In the genomic region with DNA sequence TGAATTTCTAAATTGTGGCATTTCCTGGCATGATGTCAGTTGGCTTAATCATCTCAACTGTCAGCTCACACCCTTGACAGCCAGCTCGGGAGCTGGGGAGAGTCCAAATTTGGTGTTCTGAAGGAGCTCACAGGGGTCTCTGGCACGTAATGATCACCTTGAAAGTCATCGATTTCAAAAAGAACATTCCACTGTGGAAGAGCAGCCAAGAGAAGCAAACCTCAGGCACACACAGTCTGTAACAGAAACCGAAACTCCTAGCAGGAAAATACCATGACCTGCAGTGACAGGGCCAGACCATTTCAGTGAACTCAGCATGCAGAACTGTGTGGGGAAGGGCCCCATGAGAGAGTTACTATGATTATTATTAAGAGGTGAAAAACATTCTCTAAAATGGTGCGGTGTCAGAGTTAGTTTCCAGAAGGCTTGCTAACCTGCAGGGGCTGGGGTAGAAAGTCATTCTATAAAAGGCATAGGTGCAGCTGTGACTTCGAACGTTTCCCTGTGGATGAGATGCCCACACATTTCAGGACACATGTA, we compare ENCODE assay signal across 8 cellular contexts. TPM values are rescaled to one million over a fixed set of nuclear protein-coding genes. Genes with fewer than 3 reads are reported as not detected.
DNase-seq lines count a peak whose midpoint lies in the region; ATAC-seq and TF ChIP-seq lines count a peak whose summit lies in the region.

No MANE protein-coding gene starts in this region.

- no peak for TF ChIP-seq EP300 in sigmoid colon (IDR thresholded peaks at IDR 0.05)

- H3K4me3 Mint-ChIP-seq in Caco-2 (ENCODE audit: unreplicated experiment) = peak overlapping the region; percentile 20
- peak overlapping the region; percentile 71 for H3K4me3 Mint-ChIP-seq in activated CD8-positive, alpha-beta T cell treated with anti-CD3 and anti-CD28 coated beads, Interleukin-2, amount 10 ng/mL, durations not matched to agents 7 days and 5 days

- TF ChIP-seq POLR2A in sigmoid colon (IDR thresholded peaks at IDR 0.05) = no peak

- intact Hi-C loops in Caco-2 (cut with micrococcal nuclease; ENCODE audit: unreplicated experiment) = loop anchor here (2.0 kb wide), 1 partner anchor 71 kb away; no protein-coding TSS in a partner anchor
- intact Hi-C loops in sigmoid colon (cut with DNase I) = no loop called here

- CTCF ChIA-PET in Caco-2 (lab: Charles Lee) = interaction anchor here (0.7 to 3.1 kb wide), 2 partner anchors 9 to 40 kb away, joined by 3 to 18 read pairs; no protein-coding TSS in a partner anchor
- CTCF ChIA-PET in activated CD8-positive, alpha-beta T cell treated with anti-CD3 and anti-CD28 coated beads, Interleukin-2, amount 10 ng/mL, durations not matched to agents 7 days and 5 days (lab: Charles Lee) = interaction anchor here (0.9 to 3.2 kb wide), 6 partner anchors 12 to 64 kb away, joined by 3 to 20 read pairs (median 7); a partner anchor contains a TSS

- H3K36me3 Mint-ChIP-seq in Caco-2 (ENCODE audit: insufficient read depth, unreplicated experiment) = peaks cover 10% of the 10 kb centered on the region
- peaks cover 9% of the 10 kb centered on the region for H3K36me3 Mint-ChIP-seq in activated CD8-positive, alpha-beta T cell treated with anti-CD3 and anti-CD28 coated beads, Interleukin-2, amount 10 ng/mL, durations not matched to agents 7 days and 5 days (ENCODE audit: low read depth)

- H3K4me1 ChIP-seq in Caco-2 (peaks cover 72% of the 10 kb centered on the region), sigmoid colon (peaks cover 0 to 39% (median 27%) of the 10 kb centered on the region in 4 donors)

- H3K4me3 ChIP-seq in Caco-2 (ENCODE audit: low read depth, low read length) (no peak overlapping the region), sigmoid colon (peak overlapping the region in 3 of 4 donors; percentile 0 to 15 (median 4))

- peak overlapping the region; percentile 84 for H3K27ac Mint-ChIP-seq in Caco-2 (ENCODE audit: unreplicated experiment)
- peak overlapping the region; percentile 91 for H3K27ac Mint-ChIP-seq in activated CD8-positive, alpha-beta T cell treated with anti-CD3 and anti-CD28 coated beads, Interleukin-2, amount 10 ng/mL, durations not matched to agents 7 days and 5 days

- H3K27me3 ChIP-seq in Caco-2 (replicated peaks; ENCODE audit: control insufficient read depth, insufficient read depth, low read length) (no peaks in the 10 kb centered on the region), sigmoid colon (no peaks in the 10 kb centered on the region)

- 17 to 35% methylated on average over 7 of the region's 7 CpGs for WGBS in sigmoid colon, 2 donors

- DNase-seq in Caco-2 (no peak), HS-27A (ENCODE audit: low read depth) (peak; percentile 75), fibroblast of the conjunctiva (ENCODE audit: low read depth) (peak; percentile 61), sigmoid colon (no peak), G401 (ENCODE audit: low spot score) (no peak), mesenteric fat pad (ENCODE audit: low spot score) (no peak)
- peak; percentile 68 for DNase-seq in activated CD8-positive, alpha-beta T cell treated with anti-CD3 and anti-CD28 coated beads, Interleukin-2, amount 10 ng/mL, durations not matched to agents 7 days and 5 days

- no peaks in the 10 kb centered on the region for H3K27me3 Mint-ChIP-seq in Caco-2 (ENCODE audit: insufficient read depth, unreplicated experiment)
- H3K27me3 Mint-ChIP-seq in activated CD8-positive, alpha-beta T cell treated with anti-CD3 and anti-CD28 coated beads, Interleukin-2, amount 10 ng/mL, durations not matched to agents 7 days and 5 days (ENCODE audit: low read depth) = no peaks in the 10 kb centered on the region

- no TSS peak for BruUV-seq in Caco-2 (replicated peaks; lab: Mats Ljungman, UMichigan)

- TF ChIP-seq CTCF in Caco-2 (IDR thresholded peaks at IDR 0.05; ENCODE audit: insufficient read depth in 1 of 2, low read depth in 1 of 2, low read length in 1 of 2, severe bottlenecking in 1 of 2, unreplicated experiment in 1 of 2) = no peak
- no peak for TF ChIP-seq CTCF in sigmoid colon (IDR thresholded peaks at IDR 0.05)

- peak; percentile 69 for ATAC-seq in GM21381 (IDR thresholded peaks at IDR 0.05; ENCODE audit: unreplicated experiment)
- ATAC-seq in activated CD8-positive, alpha-beta T cell treated with anti-CD3 and anti-CD28 coated beads, Interleukin-2, amount 10 ng/mL, durations not matched to agents 7 days and 5 days = peak; percentile 52

- H3K9me3 ChIP-seq in Caco-2 (no peaks in the 10 kb centered on the region; the same call in 1 of the 2 replicates), sigmoid colon (no peaks in the 10 kb centered on the region)

- no peaks in the 10 kb centered on the region for H3K36me3 ChIP-seq in Caco-2 (ENCODE audit: control insufficient read depth, insufficient read depth, low read length)
- H3K36me3 ChIP-seq in sigmoid colon = no peaks in the 10 kb centered on the region

- H3K9me3 Mint-ChIP-seq in Caco-2 (ENCODE audit: unreplicated experiment) = no peaks in the 10 kb centered on the region
- no peaks in the 10 kb centered on the region for H3K9me3 Mint-ChIP-seq in activated CD8-positive, alpha-beta T cell treated with anti-CD3 and anti-CD28 coated beads, Interleukin-2, amount 10 ng/mL, durations not matched to agents 7 days and 5 days (ENCODE audit: insufficient read depth)

- peaks cover 67% of the 10 kb centered on the region for H3K4me1 Mint-ChIP-seq in Caco-2 (ENCODE audit: low read depth, unreplicated experiment)
- peaks cover 84% of the 10 kb centered on the region for H3K4me1 Mint-ChIP-seq in activated CD8-positive, alpha-beta T cell treated with anti-CD3 and anti-CD28 coated beads, Interleukin-2, amount 10 ng/mL, durations not matched to agents 7 days and 5 days (ENCODE audit: low read depth)

- POLR2A ChIA-PET in Caco-2 (lab: Charles Lee) = interaction anchor here (0.6 to 0.7 kb wide), 2 partner anchors 12 to 77 kb away, joined by 3 to 5 read pairs; no protein-coding TSS in a partner anchor
- POLR2A ChIA-PET in activated CD8-positive, alpha-beta T cell treated with anti-CD3 and anti-CD28 coated beads, Interleukin-2, amount 10 ng/mL, durations not matched to agents 7 days and 5 days (lab: Charles Lee) = interaction anchor here (0.6 to 13.1 kb wide), 17 partner anchors 8 to 1854 kb away, joined by 3 to 658 read pairs (median 6); a partner anchor contains a TSS

- in situ Hi-C loops in G401 (cut with HindIII; ENCODE audit: low sequenced_read_pairs) = no loop called here

- peak overlapping the region; percentile 57 to 78 (median 68) for H3K27ac ChIP-seq in sigmoid colon

RNA-seq across cellular contexts. Expression of a gene that starts 26.4 kb away (rescaled TPM):
- total RNA-seq in Caco-2 (2022) = 78.5 and 84.5 TPM in 2 replicates
- 100 to 1,000 TPM; 208 to 215 TPM for total RNA-seq in activated CD8-positive, alpha-beta T cell treated with anti-CD3 and anti-CD28 coated beads, Interleukin-2, amount 10 ng/mL, durations not matched to agents 7 days and 5 days
- 100 to 1,000 TPM in 2 of 4 donors, 10 to 100 TPM in 2; 50.3 to 116 (median 85.8) TPM for total RNA-seq in sigmoid colon
- polyA plus RNA-seq in sigmoid colon = 100 to 1,000 TPM in 1 of 3 donors, 10 to 100 TPM in 2; 73.3 to 137 (median 91.6) TPM
- total RNA-seq in G401 (2014; rRNA removed; shearing (Covaris generic)) = 25.8 and 35.8 TPM in 2 replicates
- 474 TPM for total RNA-seq in mesenteric fat pad

Comparison
In these comparisons a context has a peak if more than half of its experiments do, and no peak if none do; other contexts are left out.
1. DNase-seq: peak in HS-27A (single experiment), activated CD8-positive, alpha-beta T cell treated with anti-CD3 and anti-CD28 coated beads, Interleukin-2, amount 10 ng/mL, durations not matched to agents 7 days and 5 days (single experiment) and fibroblast of the conjunctiva (single experiment); none in Caco-2 (0 of 2), sigmoid colon (single experiment), G401 (single experiment) and mesenteric fat pad (single experiment).